1 cellular context compared by ENCODE assay signal in the genomic region with DNA sequence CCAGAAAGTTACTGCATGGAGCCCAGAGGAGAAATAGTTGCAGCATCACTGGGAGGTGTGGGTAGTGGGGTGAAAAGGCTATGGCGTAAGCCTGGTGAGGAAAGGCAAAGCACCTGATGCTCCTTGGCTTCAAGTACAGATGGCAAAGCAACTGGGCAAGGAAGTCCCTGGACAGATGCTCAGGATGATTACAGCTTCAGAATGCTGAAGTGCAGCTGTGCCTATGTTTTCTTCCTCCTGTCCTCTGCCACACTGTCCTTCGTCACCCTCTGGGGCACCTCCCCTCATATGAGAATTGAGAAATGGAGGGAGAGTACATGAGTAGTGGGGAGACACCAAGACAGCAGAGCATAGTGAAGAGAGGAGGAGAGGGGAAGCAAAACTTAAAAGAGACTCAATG.
TF ChIP-seq lines count a peak whose summit lies in the region.

No MANE protein-coding gene starts in this region.

TF ChIP-seq in A549, 52 proteins besides CTCF, POLR2A, EP300 and RAD21 (continued from another document):
- TF ChIP-seq, protein P1, sequence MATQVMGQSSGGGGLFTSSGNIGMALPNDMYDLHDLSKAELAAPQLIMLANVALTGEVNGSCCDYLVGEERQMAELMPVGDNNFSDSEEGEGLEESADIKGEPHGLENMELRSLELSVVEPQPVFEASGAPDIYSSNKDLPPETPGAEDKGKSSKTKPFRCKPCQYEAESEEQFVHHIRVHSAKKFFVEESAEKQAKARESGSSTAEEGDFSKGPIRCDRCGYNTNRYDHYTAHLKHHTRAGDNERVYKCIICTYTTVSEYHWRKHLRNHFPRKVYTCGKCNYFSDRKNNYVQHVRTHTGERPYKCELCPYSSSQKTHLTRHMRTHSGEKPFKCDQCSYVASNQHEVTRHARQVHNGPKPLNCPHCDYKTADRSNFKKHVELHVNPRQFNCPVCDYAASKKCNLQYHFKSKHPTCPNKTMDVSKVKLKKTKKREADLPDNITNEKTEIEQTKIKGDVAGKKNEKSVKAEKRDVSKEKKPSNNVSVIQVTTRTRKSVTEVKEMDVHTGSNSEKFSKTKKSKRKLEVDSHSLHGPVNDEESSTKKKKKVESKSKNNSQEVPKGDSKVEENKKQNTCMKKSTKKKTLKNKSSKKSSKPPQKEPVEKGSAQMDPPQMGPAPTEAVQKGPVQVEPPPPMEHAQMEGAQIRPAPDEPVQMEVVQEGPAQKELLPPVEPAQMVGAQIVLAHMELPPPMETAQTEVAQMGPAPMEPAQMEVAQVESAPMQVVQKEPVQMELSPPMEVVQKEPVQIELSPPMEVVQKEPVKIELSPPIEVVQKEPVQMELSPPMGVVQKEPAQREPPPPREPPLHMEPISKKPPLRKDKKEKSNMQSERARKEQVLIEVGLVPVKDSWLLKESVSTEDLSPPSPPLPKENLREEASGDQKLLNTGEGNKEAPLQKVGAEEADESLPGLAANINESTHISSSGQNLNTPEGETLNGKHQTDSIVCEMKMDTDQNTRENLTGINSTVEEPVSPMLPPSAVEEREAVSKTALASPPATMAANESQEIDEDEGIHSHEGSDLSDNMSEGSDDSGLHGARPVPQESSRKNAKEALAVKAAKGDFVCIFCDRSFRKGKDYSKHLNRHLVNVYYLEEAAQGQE (IDR thresholded peaks at IDR 0.05), result no peak
- TF ChIP-seq HES2 (IDR thresholded peaks at IDR 0.05) (no peak), CBX2 (IDR thresholded peaks at IDR 0.05; ENCODE audit: borderline replicate concordance, low read depth) (no peak), EHF (CRISPR knock-in tag; IDR thresholded peaks at IDR 0.05) (no peak)
TF ChIP-seq in A549: peak in this region for 0.
